9 cellular contexts compared by ENCODE assay signal in the genomic region with DNA sequence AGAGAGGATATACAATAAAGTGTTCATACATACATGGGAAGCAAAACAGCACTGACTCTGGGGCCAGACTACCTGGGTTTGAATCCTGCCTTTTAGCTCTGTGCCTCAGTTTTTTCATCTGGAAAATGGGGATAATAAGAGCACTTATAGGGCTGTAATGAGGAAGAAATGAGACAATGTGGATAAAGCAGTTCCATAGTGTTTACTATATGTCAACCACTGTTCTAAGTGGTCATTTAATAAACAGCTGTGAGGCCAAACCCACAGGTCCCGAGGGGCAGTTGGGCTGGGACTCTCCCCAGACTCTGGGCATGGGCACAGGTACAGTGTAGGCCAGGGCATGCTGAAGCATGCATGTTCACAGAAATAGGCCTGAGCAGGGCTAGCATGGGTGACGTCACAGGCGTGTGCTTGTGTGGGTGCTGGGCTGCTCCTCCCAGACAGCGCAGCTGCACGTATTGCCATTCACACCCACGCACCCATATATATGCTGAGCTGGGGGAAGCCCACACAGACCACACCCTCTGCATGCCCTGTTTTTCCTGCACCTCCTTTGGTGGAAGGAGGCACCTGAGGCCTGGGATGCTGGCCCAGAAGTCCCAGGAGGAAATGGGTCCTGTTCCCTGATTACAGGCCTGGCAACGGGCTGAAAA. TPM values are rescaled to one million over a fixed set of nuclear protein-coding genes. Genes with fewer than 3 reads are reported as not detected.
DNase-seq lines count a peak whose midpoint lies in the region; ATAC-seq, FAIRE-seq and TF ChIP-seq lines count a peak whose summit lies in the region.
"Had no signal": no experiment of that assay in that cellular context is flagged by ENCODE, and none has a peak within 500 bp of the region (broad histone marks: within the 10 kb centered on the region; RNA-seq: fewer than 3 reads in every experiment).

No MANE protein-coding gene starts in this region.

- H3K36me3 ChIP-seq in bronchial epithelial cell (ENCODE audit: control insufficient read depth, insufficient read depth, low read length): no peaks in the 10 kb centered on the region
- H3K36me3 ChIP-seq in psoas muscle (ENCODE audit: insufficient read depth in 1 of 2, low read depth in 1 of 2): no peaks in the 10 kb centered on the region

- peaks cover 19% of the 10 kb centered on the region for H3K4me1 ChIP-seq in psoas muscle

- ATAC-seq in GM21619 (IDR thresholded peaks at IDR 0.05; ENCODE audit: unreplicated experiment) (peak; percentile 37), psoas muscle (no peak)

- DNase-seq in CD1c-positive myeloid dendritic cell (ENCODE audit: extremely low spot score) (peak; percentile 57), SHP77 (lab: John Stamatoyannopoulos, UW) (peak; percentile 64 to 77), bronchial epithelial cell (ENCODE audit: low read depth) (peak; percentile 98), psoas muscle (no peak), NCI-H226 (no peak), NCI-H345 (lab: John Stamatoyannopoulos, UW) (no peak), KG1 (lab: John Stamatoyannopoulos, UW) (no peak)

- H3K27me3 ChIP-seq in bronchial epithelial cell (ENCODE audit: control insufficient read depth, insufficient read depth, low read length): no peaks in the 10 kb centered on the region
- no peaks in the 10 kb centered on the region for H3K27me3 ChIP-seq in psoas muscle (ENCODE audit: insufficient read depth in 3 of 3, low read length in 2 of 3)

- 76 to 90% (median 87%) methylated on average over 7 of the region's 7 CpGs for WGBS in psoas muscle, 3 donors

- peak; percentile 55 for FAIRE-seq in bronchial epithelial cell (lab: Jason Lieb, UNC)
- FAIRE-seq: frontal cortex had no signal

- no peaks in the 10 kb centered on the region for H3K9me3 ChIP-seq in psoas muscle

- no peak overlapping the region for H3K27ac ChIP-seq in psoas muscle

- intact Hi-C loops in psoas muscle (cut with DNase I): loop anchor here in 1 of 2 donors (2.0 kb wide), 1 partner anchor 207 kb away; the partner anchor contains the start of gene LPIN3

- no peak for TF ChIP-seq CTCF in bronchial epithelial cell (IDR thresholded peaks at IDR 0.05; ENCODE audit: insufficient read depth, low read length, severe bottlenecking)
- TF ChIP-seq CTCF in psoas muscle (IDR thresholded peaks at IDR 0.05): no peak

- H3K4me3 ChIP-seq in bronchial epithelial cell (ENCODE audit: low read depth, low read length) (no peak overlapping the region), psoas muscle (no peak overlapping the region)

RNA-seq across cellular contexts. Expression of gene PLCG1, which starts 3.5 kb away (rescaled TPM):
- 20.8 and 32.1 TPM in 2 replicates for total RNA-seq in bronchial epithelial cell
- total RNA-seq in psoas muscle: 10 to 100 TPM; 21.7 to 43.1 (median 28.0) TPM
- polyA plus RNA-seq in psoas muscle: 10 to 100 TPM; 16.0 to 26.0 (median 19.7) TPM

Comparison
In these comparisons a context has a peak if more than half of its experiments do, and no peak if none do; other contexts are left out.
1. DNase-seq: peak in CD1c-positive myeloid dendritic cell (single experiment), SHP77 (2 of 2) and bronchial epithelial cell (single experiment); none in psoas muscle (0 of 2), NCI-H226 (single experiment), NCI-H345 (single experiment) and KG1 (single experiment).